Comparison of ENCODE assay signal across 8 cellular contexts in genomic region chr13:51803422-51804294, GRCh38. TPM values are rescaled to one million over a fixed set of nuclear protein-coding genes. Genes with fewer than 3 reads are reported as not detected.
DNase-seq lines count a peak whose midpoint lies in the region; ATAC-seq and TF ChIP-seq lines count a peak whose summit lies in the region.

A gene with protein sequence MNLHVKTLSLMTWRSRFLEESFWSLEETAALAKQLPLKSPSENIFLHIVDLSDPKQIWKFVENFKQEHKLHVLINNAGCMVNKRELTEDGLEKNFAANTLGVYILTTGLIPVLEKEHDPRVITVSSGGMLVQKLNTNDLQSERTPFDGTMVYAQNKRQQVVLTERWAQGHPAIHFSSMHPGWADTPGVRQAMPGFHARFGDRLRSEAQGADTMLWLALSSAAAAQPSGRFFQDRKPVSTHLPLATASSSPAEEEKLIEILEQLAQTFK (minus strand): TSS chr13:51804163. CDS start chr13:51799659, 4,504 bp downstream.

- TF ChIP-seq CTCF in AG09309 (IDR thresholded peaks at IDR 0.05; ENCODE audit: control insufficient read depth, insufficient read depth, low read depth, low read length, missing control alignments) (no peak), kidney epithelial cell (IDR thresholded peaks at IDR 0.05; ENCODE audit: insufficient read depth, low read length, poor library complexity, severe bottlenecking) (no peak)

- H3K27me3 ChIP-seq in kidney epithelial cell (ENCODE audit: control insufficient read depth, insufficient read depth, low read length), result no peaks in the 10 kb centered on the region

- no peaks in the 10 kb centered on the region for H3K36me3 ChIP-seq in kidney epithelial cell (ENCODE audit: control insufficient read depth, insufficient read depth, low read length)

- peak within 1 kb of the TSS; percentile 88 for H3K4me3 ChIP-seq in AG09309 (ENCODE audit: control insufficient read depth, low read depth, low read length)
- peak within 1 kb of the TSS; percentile 51 for H3K4me3 ChIP-seq in kidney epithelial cell (ENCODE audit: low read depth, low read length)

- no peak for DNase-seq in AG09309 (ENCODE audit: low read depth)
- DNase-seq in NCI-H345 (lab: John Stamatoyannopoulos, UW), result peak; percentile 77
- DNase-seq in activated CD4-positive, CD25-positive, alpha-beta regulatory T cell treated with anti-CD3 and anti-CD28 coated beads, Interleukin-2, amount 50 U/mL, for 72 hours, result peak; percentile 82
- peak; percentile 38 to 64 for DNase-seq in cerebellar nuclear complex (lab: John Stamatoyannopoulos, UW)
- DNase-seq in kidney epithelial cell (ENCODE audit: low read depth), result no peak
- peak; percentile 70 to 72 for DNase-seq in stimulated activated CD4-positive, alpha-beta T cell treated with anti-CD3 and anti-CD28 coated beads, Interleukin-15, amount 100 ng/mL, for 48 hours (ENCODE audit: low read depth in 2 of 2)

- ATAC-seq in GM18861 (IDR thresholded peaks at IDR 0.05; ENCODE audit: unreplicated experiment), result peak; percentile 72
- peak; percentile 84 for ATAC-seq in HG03066 (IDR thresholded peaks at IDR 0.05; ENCODE audit: low read depth, unreplicated experiment)

RNA-seq across cellular contexts. Expression of the gene that starts here (rescaled TPM):
- 11.7 and 11.9 TPM in 2 replicates for total RNA-seq in kidney epithelial cell

Comparison
In these comparisons a context has a peak if more than half of its experiments do, and no peak if none do; other contexts are left out.
1. DNase-seq: peak in NCI-H345 (single experiment), activated CD4-positive, CD25-positive, alpha-beta regulatory T cell treated with anti-CD3 and anti-CD28 coated beads, Interleukin-2, amount 50 U/mL, for 72 hours (single experiment), cerebellar nuclear complex (2 of 2) and stimulated activated CD4-positive, alpha-beta T cell treated with anti-CD3 and anti-CD28 coated beads, Interleukin-15, amount 100 ng/mL, for 48 hours (2 of 2); none in AG09309 (single experiment) and kidney epithelial cell (single experiment).